ENCODE assay signal across 1 cellular context in genomic region chr9:111851536-111851935, GRCh38.
TF ChIP-seq lines count a peak whose summit lies in the region.

No MANE protein-coding gene starts in this region.

TF ChIP-seq in K562, 482 proteins besides CTCF, POLR2A, EP300 and RAD21:
- TF ChIP-seq RBM25 (IDR thresholded peaks at IDR 0.05; ENCODE audit: low read depth, low read length, severe bottlenecking) (peak; percentile 57), FOSL1 (tag; conservative IDR thresholded peaks at IDR 0.05) (0 out of 2 replicates have a peak, but pooled peaks have one; percentile 21), ESRRA (IDR thresholded peaks at IDR 0.05; ENCODE audit: borderline replicate concordance, low read depth) (peak; percentile 57; the same call in 1 of the 2 replicates), BRD9 (IDR thresholded peaks at IDR 0.05; ENCODE audit: low read depth, partially characterized antibody) (no peak), PTRF (tag; IDR thresholded peaks at IDR 0.05) (no peak), NEUROD1 (IDR thresholded peaks at IDR 0.05; ENCODE audit: borderline replicate concordance, low read depth, low read length, partially characterized antibody) (no peak), TEAD4 (IDR thresholded peaks at IDR 0.05; ENCODE audit: low read length) (no peak), TEAD4 (CRISPR knock-in tag; IDR thresholded peaks at IDR 0.05; ENCODE audit: borderline replicate concordance) (no peak)
